8 cellular contexts compared by ENCODE assay signal in the genomic region with DNA sequence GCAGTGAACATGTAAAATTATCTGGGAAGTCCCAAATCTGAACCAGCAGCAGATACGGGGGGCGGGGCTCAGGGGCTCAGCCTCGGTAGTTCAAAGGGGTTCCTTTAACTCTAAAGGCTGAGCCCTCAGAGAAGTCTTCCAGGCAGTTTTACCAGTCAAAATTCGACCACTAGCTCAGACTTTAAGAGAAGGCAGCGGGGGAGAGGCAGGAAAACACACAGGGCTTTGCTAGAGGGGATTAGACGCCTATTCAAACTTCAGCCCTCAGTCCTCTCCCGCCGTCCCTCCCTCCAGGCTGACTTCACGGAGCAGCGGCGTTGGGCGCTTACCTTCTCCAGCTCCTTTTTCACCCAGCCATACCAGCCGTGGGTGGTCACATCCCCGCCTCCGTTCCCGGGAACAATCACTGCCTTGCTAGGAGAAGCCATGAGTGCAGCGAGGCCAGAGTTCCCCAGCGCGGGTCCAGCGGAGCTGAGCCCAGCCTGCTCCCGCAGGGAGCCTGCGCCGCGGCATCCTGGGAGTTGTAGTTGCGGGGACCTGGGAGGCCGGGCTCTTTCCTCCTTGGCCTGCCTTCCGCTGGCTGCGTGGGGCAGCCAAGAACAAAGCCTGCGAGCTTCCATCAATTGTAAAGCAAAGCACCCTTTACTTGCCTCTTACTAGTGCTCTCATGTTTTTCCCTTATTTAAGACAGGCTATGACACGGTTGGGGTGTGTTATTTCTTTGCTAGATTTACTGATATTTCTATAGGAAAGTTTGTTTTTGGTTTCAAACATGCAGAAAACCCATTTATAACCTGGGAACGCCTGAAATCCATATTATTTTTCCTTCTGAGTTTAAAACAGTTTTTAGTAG. TPM values are rescaled to one million over a fixed set of nuclear protein-coding genes. Genes with fewer than 3 reads are reported as not detected.
A peak's percentile ranks its signal among the peaks of the same experiment; 100 is the strongest.
DNase-seq lines count a peak whose midpoint lies in the region; ATAC-seq, FAIRE-seq and TF ChIP-seq lines count a peak whose summit lies in the region.

A gene (minus strand): TSS at position 486 of the 853 bp plus-strand sequence. CDS start 58 bp downstream, at position 428.

- intact Hi-C loops in kidney (cut with DNase I), result no loop called here

- H3K9ac ChIP-seq in kidney (ENCODE audit: low read length in 2 of 2), result peak within 1 kb of the TSS; percentile 20 to 81

- H3K9me3 ChIP-seq in kidney (ENCODE audit: control insufficient read depth in 1 of 2, low read length in 2 of 2), result no peaks in the 10 kb centered on the region

- peak within 1 kb of the TSS; percentile 98 for H3K4me3 ChIP-seq in AG09309 (ENCODE audit: control insufficient read depth, low read depth, low read length)
- H3K4me3 ChIP-seq in kidney (ENCODE audit: low read length in 2 of 2), result peak within 1 kb of the TSS; percentile 73 to 95

- H3K36me3 ChIP-seq in kidney (ENCODE audit: control insufficient read depth in 1 of 2, insufficient read depth in 2 of 2, low read length in 2 of 2), result peaks cover 0 to 4% of the 10 kb centered on the region in 2 donors

- TF ChIP-seq CTCF in AG09309 (IDR thresholded peaks at IDR 0.05; ENCODE audit: control insufficient read depth, insufficient read depth, low read depth, low read length, missing control alignments), result no peak
- TF ChIP-seq CTCF in kidney (IDR thresholded peaks at IDR 0.05; ENCODE audit: borderline replicate concordance, extremely low read depth, insufficient read depth), result no peak

- no peak within 1 kb of the TSS for H3K27ac ChIP-seq in kidney (ENCODE audit: low read depth in 2 of 2, low read length in 2 of 2)

- DNase-seq in AG09309 (ENCODE audit: low read depth), result no peak
- DNase-seq in NCI-H345 (lab: John Stamatoyannopoulos, UW), result peak; percentile 92
- peak; percentile 89 for DNase-seq in cerebellar cortex (ENCODE audit: low spot score)
- DNase-seq in kidney, result peak; percentile 93
- peak; percentile 40 to 64 for DNase-seq in stimulated activated CD4-positive, alpha-beta T cell treated with anti-CD3 and anti-CD28 coated beads, Interleukin-15, amount 100 ng/mL, for 1 hour (ENCODE audit: low read depth in 1 of 2, low spot score in 1 of 2)

- ATAC-seq in GM18907 (IDR thresholded peaks at IDR 0.05; ENCODE audit: unreplicated experiment), result peak; percentile 99
- peak; percentile 98 for ATAC-seq in HG03139 (IDR thresholded peaks at IDR 0.05; ENCODE audit: unreplicated experiment)
- ATAC-seq in activated CD4-positive, CD25-positive, alpha-beta regulatory T cell treated with anti-CD3 and anti-CD28 coated beads, Interleukin-2, amount 50 U/mL, for 24 hours, result peak; percentile 100

- H3K4me1 ChIP-seq in kidney (ENCODE audit: control insufficient read depth in 1 of 2, insufficient read depth in 1 of 2, low read depth in 1 of 2, low read length in 2 of 2), result peaks cover 0 to 4% of the 10 kb centered on the region in 2 donors

- FAIRE-seq in kidney (lab: Jason Lieb, UNC), result no peak

RNA-seq across cellular contexts. Expression of the gene that starts here (rescaled TPM):
- 16.9 TPM for total RNA-seq in kidney
- 15.2 TPM for polyA plus RNA-seq in kidney (ENCODE audit: insufficient read depth, low read depth, low replicate concordance)
